Comparison of ENCODE assay signal across 19 cellular contexts in genomic region chr7:128876978-128877755, GRCh38. TPM values are rescaled to one million over a fixed set of nuclear protein-coding genes. Genes with fewer than 3 reads are reported as not detected.
DNase-seq lines count a peak whose midpoint lies in the region; ATAC-seq and TF ChIP-seq lines count a peak whose summit lies in the region.
"Had no signal": no experiment of that assay in that cellular context is flagged by ENCODE, and none has a peak within 500 bp of the region (broad histone marks: within the 10 kb centered on the region; RNA-seq: fewer than 3 reads in every experiment).

No MANE protein-coding gene starts in this region.

- H3K27me3 ChIP-seq in BLaER1 (no peaks in the 10 kb centered on the region), osteoblast (ENCODE audit: insufficient read depth, low read length) (no peaks in the 10 kb centered on the region)

- intact Hi-C loops in Right ventricle myocardium inferior (cut with DNase I) (no loop called here), cardiac septum (cut with DNase I) (loop anchor here (2.0 kb wide), 1 partner anchor 268 kb away; no protein-coding TSS in a partner anchor)

- H2AFZ ChIP-seq in osteoblast (ENCODE audit: low read length) = no peak overlapping the region
- H2AFZ ChIP-seq: PC-9 had no signal

- peak; percentile 67 for DNase-seq in Right ventricle myocardium inferior (ENCODE audit: missing footprints)
- DNase-seq in cardiac septum (ENCODE audit: low spot score) = no peak
- peak; percentile 48 for DNase-seq in cerebellar cortex (ENCODE audit: low spot score)
- DNase-seq in osteoblast (ENCODE audit: insufficient read length, low spot score, missing footprints) = peak; percentile 61
- no peak for DNase-seq in NCI-H2171 (lab: John Stamatoyannopoulos, UW)
- DNase-seq in dedifferentiated amniotic fluid mesenchymal stem cell (ENCODE audit: extremely low spot score) = no peak
- DNase-seq in LoVo (ENCODE audit: low spot score) = no peak
- DNase-seq: DND-41, GDM1, GOT3, KBM-7, NCI-H1436 treated with DMSO at 0.1 percent for 48 hours, NCI-H2029 treated with DMSO at 0.1 percent for 48 hours, NCI-H774, SHP77 had no signal

- no peaks in the 10 kb centered on the region for H3K9me3 ChIP-seq in BLaER1
- H3K9me3 ChIP-seq in osteoblast (ENCODE audit: low read depth, low read length) = no peaks in the 10 kb centered on the region

- no peaks in the 10 kb centered on the region for H3K36me3 ChIP-seq in BLaER1
- H3K36me3 ChIP-seq in osteoblast (ENCODE audit: insufficient read depth, low read length) = no peaks in the 10 kb centered on the region

- no peak for TF ChIP-seq CTCF in osteoblast (IDR thresholded peaks at IDR 0.05; ENCODE audit: extremely low read depth, low read depth, low read length)

- H3K4me2 ChIP-seq in BLaER1 (peak overlapping the region; percentile 51), osteoblast (ENCODE audit: insufficient read depth, low read length) (no peak overlapping the region)
- H3K4me2 ChIP-seq: PC-9 had no signal

- H4K20me1 ChIP-seq in BLaER1 (no peaks in the 10 kb centered on the region), osteoblast (ENCODE audit: insufficient read depth, low read length) (no peaks in the 10 kb centered on the region)

- no peaks in the 10 kb centered on the region for H3K79me2 ChIP-seq in osteoblast (ENCODE audit: insufficient read depth, low read length)

- no peak overlapping the region for H3K9ac ChIP-seq in BLaER1

- H3K4me3 ChIP-seq in BLaER1 = no peak overlapping the region
- H3K4me3 ChIP-seq in osteoblast (ENCODE audit: insufficient read depth, low read length) = no peak overlapping the region
- H3K4me3 ChIP-seq: PC-9 had no signal

- H3K4me1 ChIP-seq in BLaER1 = peaks cover 16% of the 10 kb centered on the region
- H3K4me1 ChIP-seq in osteoblast (ENCODE audit: insufficient read depth, low read length) = no peaks in the 10 kb centered on the region

- H3K27ac ChIP-seq in BLaER1 = no peak overlapping the region
- no peak overlapping the region for H3K27ac ChIP-seq in osteoblast (ENCODE audit: low read depth, low read length)
- H3K27ac ChIP-seq: C4-2B, PC-9 had no signal

- ATAC-seq in Right ventricle myocardium inferior = no peak

RNA-seq across cellular contexts. Expression of gene ATP6V1F, which starts 14.5 kb away (rescaled TPM):
- 128 TPM for total RNA-seq in Right ventricle myocardium inferior
- 80.0 TPM for total RNA-seq in cardiac septum
- total RNA-seq in osteoblast = 91.9 and 95.2 TPM in 2 replicates

RNA-seq across cellular contexts. Expression of gene KCP, which starts 33.3 kb away (rescaled TPM):
- total RNA-seq in Right ventricle myocardium inferior (0.11 TPM), cardiac septum (0.35 TPM), osteoblast (0.88 and 1.1 TPM in 2 replicates)
- total RNA-seq: NCI-H460 had no signal

RNA-seq across cellular contexts. Expression of gene FLNC, which starts 47.0 kb away (rescaled TPM):
- total RNA-seq in Right ventricle myocardium inferior (905 TPM), cardiac septum (1,261 TPM), osteoblast (93.7 and 130 TPM in 2 replicates)

Comparison
In these comparisons a context has a peak if more than half of its experiments do, and no peak if none do; other contexts are left out.
1. DNase-seq: peak in Right ventricle myocardium inferior (single experiment), cerebellar cortex (single experiment) and osteoblast (single experiment); none in cardiac septum (single experiment), NCI-H2171 (single experiment), dedifferentiated amniotic fluid mesenchymal stem cell (single experiment) and LoVo (single experiment).